Comparison of ENCODE assay signal across 12 cellular contexts in genomic region chr20:56418385-56418861, GRCh38. TPM values are rescaled to one million over a fixed set of nuclear protein-coding genes. Genes with fewer than 3 reads are reported as not detected.
DNase-seq lines count a peak whose midpoint lies in the region; ATAC-seq and TF ChIP-seq lines count a peak whose summit lies in the region.
"Had no signal": no experiment of that assay in that cellular context is flagged by ENCODE, and none has a peak within 500 bp of the region (broad histone marks: within the 10 kb centered on the region; RNA-seq: fewer than 3 reads in every experiment).

No MANE protein-coding gene starts in this region.

- peak overlapping the region in 1 of 2 donors; percentile 17 for H3K4me3 ChIP-seq in CD4-positive, alpha-beta memory T cell (ENCODE audit: low read length in 2 of 2)
- H3K4me3 ChIP-seq in mucosa of rectum (ENCODE audit: low read length in 2 of 2), result peak overlapping the region in 1 of 2 donors; percentile 38

- H3K4me1 ChIP-seq in CD4-positive, alpha-beta memory T cell (ENCODE audit: insufficient read depth, low read length), result peaks cover 98% of the 10 kb centered on the region
- H3K4me1 ChIP-seq in mucosa of rectum (ENCODE audit: control insufficient read depth in 2 of 2, insufficient read depth in 2 of 2, low read length in 2 of 2), result peaks cover 0 to 3% of the 10 kb centered on the region in 2 donors

- no peaks in the 10 kb centered on the region for H3K9me3 Mint-ChIP-seq in CD4-positive, alpha-beta memory T cell
- H3K9me3 Mint-ChIP-seq in central memory CD8-positive, alpha-beta T cell, result no peaks in the 10 kb centered on the region
- H3K9me3 Mint-ChIP-seq: activated B cell treated with CpG ODN at 0.5 μM for 24 hours had no signal

- H3K36me3 ChIP-seq in CD4-positive, alpha-beta memory T cell (ENCODE audit: insufficient read depth, low read length), result no peaks in the 10 kb centered on the region
- no peaks in the 10 kb centered on the region for H3K36me3 ChIP-seq in mucosa of rectum (ENCODE audit: control insufficient read depth in 2 of 2, insufficient read depth in 2 of 2, low read length in 2 of 2)

- intact Hi-C loops in CD4-positive, alpha-beta memory T cell (cut with micrococcal nuclease), result loop anchor here (10.0 kb wide), 1 partner anchor 976 kb away; the partner anchor contains the start of gene RBM38

- POLR2A ChIA-PET in CD4-positive, alpha-beta memory T cell (lab: Charles Lee; ENCODE audit: partially characterized antibody), result interaction anchor here (0.9 to 2.9 kb wide), 10 partner anchors 9 to 50 kb away, joined by 3 to 36 read pairs (median 8); partner anchors contain the start of genes AURKA, CSTF1 and RTF2

- peak; percentile 47 to 65 (median 56) for DNase-seq in CD4-positive, alpha-beta memory T cell
- DNase-seq in NCI-H82 (lab: John Stamatoyannopoulos, UW) (peak; percentile 37), OCI-M2 (lab: John Stamatoyannopoulos, UW; ENCODE audit: unreplicated experiment) (no peak), NCI-H345 treated with DMSO at 0.1 percent for 48 hours (lab: John Stamatoyannopoulos, UW; ENCODE audit: unreplicated experiment) (no peak), omental fat pad (ENCODE audit: low spot score) (no peak)
- no peak for DNase-seq in central memory CD8-positive, alpha-beta T cell (ENCODE audit: low spot score in 2 of 2)
- DNase-seq: activated B cell treated with CpG ODN at 0.5 μM for 24 hours; NCI-H1048; stimulated activated CD4-positive, alpha-beta T cell treated with anti-CD3 and anti-CD28 coated beads, Interleukin-2, amount 100 ng/mL, for 48 hours had no signal

- H3K27me3 Mint-ChIP-seq in CD4-positive, alpha-beta memory T cell, result no peaks in the 10 kb centered on the region
- H3K27me3 Mint-ChIP-seq in central memory CD8-positive, alpha-beta T cell, result no peaks in the 10 kb centered on the region
- H3K27me3 Mint-ChIP-seq: activated B cell treated with CpG ODN at 0.5 μM for 24 hours had no signal

- CTCF ChIA-PET in CD4-positive, alpha-beta memory T cell (lab: Charles Lee; ENCODE audit: partially characterized antibody), result interaction anchor here (1.0 to 2.2 kb wide), 6 partner anchors 9 to 25 kb away, joined by 3 to 8 read pairs (median 4); no protein-coding TSS in a partner anchor

- peak overlapping the region; percentile 61 for H3K27ac ChIP-seq in CD4-positive, alpha-beta memory T cell (ENCODE audit: low read depth, low read length)
- H3K27ac ChIP-seq in mucosa of rectum (ENCODE audit: low read depth in 2 of 2, low read length in 2 of 2), result peak overlapping the region; percentile 45 to 46

- no peak for ATAC-seq in central memory CD8-positive, alpha-beta T cell (replicated peaks; ENCODE audit: extremely low read depth, poor library complexity, severe bottlenecking)
- no peak for ATAC-seq in omental fat pad (ENCODE audit: low FRiP score)
- ATAC-seq in GM21360 (IDR thresholded peaks at IDR 0.05; ENCODE audit: unreplicated experiment), result no peak

- no peak overlapping the region for H3K9ac ChIP-seq in mucosa of rectum (ENCODE audit: low read depth in 1 of 2, low read length in 2 of 2)

- peak overlapping the region; percentile 92 to 98 (median 94) for H3K27ac Mint-ChIP-seq in CD4-positive, alpha-beta memory T cell
- H3K27ac Mint-ChIP-seq in central memory CD8-positive, alpha-beta T cell (ENCODE audit: low read depth), result peak overlapping the region; percentile 47
- H3K27ac Mint-ChIP-seq: activated B cell treated with CpG ODN at 0.5 μM for 24 hours had no signal

- H3K4me1 Mint-ChIP-seq in CD4-positive, alpha-beta memory T cell, result peaks cover 59 to 91% (median 75%) of the 10 kb centered on the region in 4 donors
- H3K4me1 Mint-ChIP-seq in central memory CD8-positive, alpha-beta T cell, result peaks cover 31% of the 10 kb centered on the region

- no peaks in the 10 kb centered on the region for H3K9me3 ChIP-seq in CD4-positive, alpha-beta memory T cell (ENCODE audit: control insufficient read depth in 1 of 2, low read length in 2 of 2)
- H3K9me3 ChIP-seq in mucosa of rectum (ENCODE audit: control insufficient read depth in 2 of 2, low read length in 2 of 2), result no peaks in the 10 kb centered on the region

- TF ChIP-seq CTCF in omental fat pad (IDR thresholded peaks at IDR 0.05), result no peak

- peak overlapping the region; percentile 66 to 92 (median 74) for H3K4me3 Mint-ChIP-seq in CD4-positive, alpha-beta memory T cell
- H3K4me3 Mint-ChIP-seq in central memory CD8-positive, alpha-beta T cell, result peak overlapping the region; percentile 33
- H3K4me3 Mint-ChIP-seq: activated B cell treated with CpG ODN at 0.5 μM for 24 hours had no signal

- no peaks in the 10 kb centered on the region for H3K27me3 ChIP-seq in CD4-positive, alpha-beta memory T cell (ENCODE audit: insufficient read depth, low read length)
- H3K27me3 ChIP-seq in mucosa of rectum (ENCODE audit: control insufficient read depth in 2 of 2, insufficient read depth in 2 of 2, low read length in 2 of 2), result no peaks in the 10 kb centered on the region

- H3K36me3 Mint-ChIP-seq in CD4-positive, alpha-beta memory T cell, result peaks cover 4 to 7% of the 10 kb centered on the region in 2 donors
- H3K36me3 Mint-ChIP-seq in central memory CD8-positive, alpha-beta T cell (ENCODE audit: insufficient read depth), result peaks cover 12% of the 10 kb centered on the region

RNA-seq across cellular contexts. Expression of gene CASS4, which starts 6.4 kb away (rescaled TPM):
- total RNA-seq in CD4-positive, alpha-beta memory T cell, result 10 to 100 TPM; 10.8 to 10.9 TPM
- 1 to 10 TPM; 3.3 to 4.9 TPM for polyA plus RNA-seq in CD4-positive, alpha-beta memory T cell
- total RNA-seq in omental fat pad, result 10 to 100 TPM in 1 of 4 donors, 1 to 10 TPM in 3; 3.5 to 10.6 (median 6.0) TPM
- total RNA-seq: bronchial epithelial cell had no signal

RNA-seq across cellular contexts. Expression of gene CSTF1, which starts 26.0 kb away (rescaled TPM):
- total RNA-seq in CD4-positive, alpha-beta memory T cell, result 10 to 100 TPM; 50.1 to 55.3 TPM
- 10 to 100 TPM; 40.9 to 48.0 TPM for polyA plus RNA-seq in CD4-positive, alpha-beta memory T cell
- 10 to 100 TPM; 20.8 to 26.8 (median 22.0) TPM for total RNA-seq in omental fat pad

RNA-seq across cellular contexts. Expression of gene AURKA, which starts 26.4 kb away (rescaled TPM):
- total RNA-seq in CD4-positive, alpha-beta memory T cell, result 1 to 10 TPM; 1.3 to 1.7 TPM
- 1 to 10 TPM in 1 of 2 donors, under 1 TPM in 1; 0.81 to 2.8 TPM for polyA plus RNA-seq in CD4-positive, alpha-beta memory T cell
- 1 to 10 TPM in 3 of 4 donors, under 1 TPM in 1; 0.95 to 4.1 (median 2.5) TPM for total RNA-seq in omental fat pad

RNA-seq across cellular contexts. Expression of gene RTF2, which starts 50.0 kb away (rescaled TPM):
- total RNA-seq in CD4-positive, alpha-beta memory T cell, result 10 to 100 TPM; 66.0 to 67.0 TPM
- polyA plus RNA-seq in CD4-positive, alpha-beta memory T cell, result 100 to 1,000 TPM; 123 to 129 TPM
- 10 to 100 TPM; 52.7 to 62.9 (median 53.7) TPM for total RNA-seq in omental fat pad

RNA-seq across cellular contexts. Expression of gene FAM210B, which starts 59.6 kb away (rescaled TPM):
- total RNA-seq in CD4-positive, alpha-beta memory T cell, result 10 to 100 TPM; 28.7 to 32.0 TPM
- 10 to 100 TPM; 38.7 to 38.8 TPM for polyA plus RNA-seq in CD4-positive, alpha-beta memory T cell
- 10 to 100 TPM; 29.2 to 58.6 (median 39.3) TPM for total RNA-seq in omental fat pad

Comparison
In these comparisons a context has a peak if more than half of its experiments do, and no peak if none do; other contexts are left out.
1. DNase-seq: peak in CD4-positive, alpha-beta memory T cell (5 of 5) and NCI-H82 (single experiment); none in central memory CD8-positive, alpha-beta T cell (0 of 2), OCI-M2 (single experiment), NCI-H345 treated with DMSO at 0.1 percent for 48 hours (single experiment) and omental fat pad (single experiment).